ENCODE assay signal across 9 cellular contexts in genomic region chr4:38523054-38523453, GRCh38.
"Had no signal": no experiment of that assay in that cellular context is flagged by ENCODE, and none has a peak within 500 bp of the region (broad histone marks: within the 10 kb centered on the region; RNA-seq: fewer than 3 reads in every experiment).

No MANE protein-coding gene starts in this region.

- H3K4me1 Mint-ChIP-seq: endodermal cell, nephron had no signal

- H3K4me3 Mint-ChIP-seq: activated naive CD4-positive, alpha-beta T cell treated with anti-CD3 and anti-CD28 coated beads, Interleukin-2, amount 10 ng/mL, durations not matched to agents 7 days and 5 days; endodermal cell; nephron; stimulated activated naive CD8-positive, alpha-beta T cell treated with anti-CD3 and anti-CD28 coated beads, Interleukin-15, Interleukin-2, amounts not matched to agents 100 ng/mL and 50 ng/mL, for 24 hours had no signal

- H3K79me2 ChIP-seq: hepatocyte had no signal

- DNase-seq: activated CD4-positive, alpha-beta T cell treated with anti-CD3 and anti-CD28 coated beads, Interleukin-2, amount 50 U/mL, for 1 hour; activated T-cell treated with anti-CD3 and anti-CD28 coated beads for 4 hours; dermis blood vessel endothelial cell; endodermal cell; kidney glomerular epithelial cell had no signal

- H2AFZ ChIP-seq: hepatocyte had no signal

- H3K27ac ChIP-seq: hepatocyte had no signal

- H3K4me2 ChIP-seq: hepatocyte had no signal

- H3K27ac Mint-ChIP-seq: activated naive CD4-positive, alpha-beta T cell treated with anti-CD3 and anti-CD28 coated beads, Interleukin-2, amount 10 ng/mL, durations not matched to agents 7 days and 5 days; endodermal cell; nephron had no signal

- H3K9me3 Mint-ChIP-seq: stimulated activated naive CD8-positive, alpha-beta T cell treated with anti-CD3 and anti-CD28 coated beads, Interleukin-15, Interleukin-2, amounts not matched to agents 100 ng/mL and 50 ng/mL, for 24 hours had no signal

- H3K4me3 ChIP-seq: hepatocyte had no signal

- H3K27me3 ChIP-seq: hepatocyte had no signal
